8 cellular contexts compared by ENCODE assay signal in genomic region chr6:146857180-146857959, GRCh38.
DNase-seq lines count a peak whose midpoint lies in the region; ATAC-seq and TF ChIP-seq lines count a peak whose summit lies in the region.

No MANE protein-coding gene starts in this region.

- no peaks in the 10 kb centered on the region for H3K79me2 ChIP-seq in fibroblast of lung (ENCODE audit: control insufficient read depth, insufficient read depth, low read length)

- H3K9ac ChIP-seq in fibroblast of lung (ENCODE audit: insufficient read depth, low read length) = peak overlapping the region; percentile 60

- H3K27ac Mint-ChIP-seq in naive B cell = peak overlapping the region in 1 of 6 donors; percentile 22
- peak overlapping the region; percentile 43 for H3K27ac Mint-ChIP-seq in stimulated activated effector memory CD8-positive, alpha-beta T cell treated with anti-CD3 and anti-CD28 coated beads, Interleukin-12 subunit alpha, Interleukin-12 subunit beta, amount 100 ng/mL, for 72 hours

- no peaks in the 10 kb centered on the region for H3K27me3 ChIP-seq in fibroblast of lung (ENCODE audit: control insufficient read depth, insufficient read depth, low read length)

- H3K27ac ChIP-seq in fibroblast of lung (ENCODE audit: insufficient read depth, low read length) = peak overlapping the region; percentile 85

- DNase-seq in DMS79 (lab: John Stamatoyannopoulos, UW) (peak; percentile 21), OCI-M2 (lab: John Stamatoyannopoulos, UW; ENCODE audit: unreplicated experiment) (peak; percentile 64), fibroblast of lung (ENCODE audit: low read depth in 2 of 2) (peak; percentile 89 to 95), naive B cell (peak; percentile 39)
- DNase-seq in activated T-cell treated with anti-CD3 and anti-CD28 coated beads, Interleukin-2, amount 50 U/mL, for 48 hours = peak; percentile 81 to 83
- peak; percentile 72 to 84 for DNase-seq in stimulated activated effector memory CD8-positive, alpha-beta T cell treated with anti-CD3 and anti-CD28 coated beads, Interleukin-12 subunit alpha, Interleukin-12 subunit beta, amount 100 ng/mL, for 72 hours (ENCODE audit: low spot score in 2 of 2)

- peak overlapping the region in 3 of 8 donors; percentile 14 to 65 (median 21) for H3K4me3 Mint-ChIP-seq in naive B cell
- peak overlapping the region; percentile 38 for H3K4me3 Mint-ChIP-seq in stimulated activated effector memory CD8-positive, alpha-beta T cell treated with anti-CD3 and anti-CD28 coated beads, Interleukin-12 subunit alpha, Interleukin-12 subunit beta, amount 100 ng/mL, for 72 hours

- H2AFZ ChIP-seq in fibroblast of lung (ENCODE audit: low read length) = peak overlapping the region; percentile 90

- H3K27me3 Mint-ChIP-seq in naive B cell = peaks cover 0 to 10% (median 0%) of the 10 kb centered on the region in 3 donors

- no peaks in the 10 kb centered on the region for H3K36me3 Mint-ChIP-seq in naive B cell
- H3K36me3 Mint-ChIP-seq in stimulated activated effector memory CD8-positive, alpha-beta T cell treated with anti-CD3 and anti-CD28 coated beads, Interleukin-12 subunit alpha, Interleukin-12 subunit beta, amount 100 ng/mL, for 72 hours = peaks cover 8% of the 10 kb centered on the region

- H3K4me1 ChIP-seq in fibroblast of lung (ENCODE audit: control insufficient read depth, extremely low read depth, insufficient read depth, low read length) = peaks cover 10% of the 10 kb centered on the region

- H3K4me3 ChIP-seq in fibroblast of lung (replicated peaks in 1 of 4; ENCODE audit: control extremely low read depth in 1 of 4, insufficient read depth in 1 of 4, low read depth in 3 of 4, low read length in 4 of 4) = peak overlapping the region in 3 of 4 experiments; percentile 26 to 43 (median 32)

- 0 out of 2 replicates have a peak, but pooled peaks have one; percentile 17 for TF ChIP-seq EP300 in Ishikawa (IDR thresholded peaks at IDR 0.05; ENCODE audit: borderline replicate concordance)

- peak; percentile 88 for TF ChIP-seq CTCF in fibroblast of lung (conservative IDR thresholded peaks at IDR 0.05 in 1 of 2, IDR thresholded peaks at IDR 0.05 in 1 of 2; ENCODE audit: low read depth in 1 of 2, low read length in 2 of 2)

- TF ChIP-seq RAD21 in Ishikawa (IDR thresholded peaks at IDR 0.05; ENCODE audit: low read depth) = peak; percentile 98

- H4K20me1 ChIP-seq in fibroblast of lung (ENCODE audit: control insufficient read depth, extremely low read depth, insufficient read depth, low read length) = no peaks in the 10 kb centered on the region

- H3K4me2 ChIP-seq in fibroblast of lung (ENCODE audit: extremely low read depth, insufficient read depth, low read length) = peak overlapping the region; percentile 89

- H3K9me3 ChIP-seq in fibroblast of lung (ENCODE audit: control insufficient read depth, insufficient read depth, low read depth, low read length) = no peaks in the 10 kb centered on the region

- peaks cover 0 to 4% (median 2%) of the 10 kb centered on the region in 3 donors for H3K4me1 Mint-ChIP-seq in naive B cell
- H3K4me1 Mint-ChIP-seq in stimulated activated effector memory CD8-positive, alpha-beta T cell treated with anti-CD3 and anti-CD28 coated beads, Interleukin-12 subunit alpha, Interleukin-12 subunit beta, amount 100 ng/mL, for 72 hours = peaks cover 32% of the 10 kb centered on the region

- peak; percentile 86 for ATAC-seq in GM21737 (IDR thresholded peaks at IDR 0.05; ENCODE audit: unreplicated experiment)
- peak; percentile 73 to 82 for ATAC-seq in naive B cell (ENCODE audit: low read depth in 2 of 2)
- ATAC-seq in stimulated activated effector memory CD8-positive, alpha-beta T cell treated with anti-CD3 and anti-CD28 coated beads, Interleukin-12 subunit alpha, Interleukin-12 subunit beta, amount 100 ng/mL, for 72 hours = peak; percentile 73

- no peaks in the 10 kb centered on the region for H3K36me3 ChIP-seq in fibroblast of lung (ENCODE audit: control insufficient read depth, insufficient read depth, low read length)

- peaks cover 0 to 8% (median under 1%) of the 10 kb centered on the region in 7 donors for H3K9me3 Mint-ChIP-seq in naive B cell
- H3K9me3 Mint-ChIP-seq in stimulated activated effector memory CD8-positive, alpha-beta T cell treated with anti-CD3 and anti-CD28 coated beads, Interleukin-12 subunit alpha, Interleukin-12 subunit beta, amount 100 ng/mL, for 72 hours = peaks cover 4% of the 10 kb centered on the region

TF ChIP-seq in Ishikawa, 13 proteins besides CTCF, POLR2A, EP300 and RAD21:
- TF ChIP-seq NFIC (IDR thresholded peaks at IDR 0.05) = peak; percentile 27; the same call in 1 of the 2 replicates
- TF ChIP-seq ZBTB7A (IDR thresholded peaks at IDR 0.05; ENCODE audit: low read depth) = no peak
- TF ChIP-seq, protein P1, sequence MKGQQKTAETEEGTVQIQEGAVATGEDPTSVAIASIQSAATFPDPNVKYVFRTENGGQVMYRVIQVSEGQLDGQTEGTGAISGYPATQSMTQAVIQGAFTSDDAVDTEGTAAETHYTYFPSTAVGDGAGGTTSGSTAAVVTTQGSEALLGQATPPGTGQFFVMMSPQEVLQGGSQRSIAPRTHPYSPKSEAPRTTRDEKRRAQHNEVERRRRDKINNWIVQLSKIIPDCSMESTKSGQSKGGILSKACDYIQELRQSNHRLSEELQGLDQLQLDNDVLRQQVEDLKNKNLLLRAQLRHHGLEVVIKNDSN (IDR thresholded peaks at IDR 0.05) = no peak
- TF ChIP-seq TAF1 (IDR thresholded peaks at IDR 0.05; ENCODE audit: low read depth) = no peak
- TF ChIP-seq CREB1 (IDR thresholded peaks at IDR 0.05; ENCODE audit: low read depth) = 0 out of 2 replicates have a peak, but pooled peaks have one; percentile 28
- TF ChIP-seq CEBPB (IDR thresholded peaks at IDR 0.05) = peak; percentile 100
- TF ChIP-seq EGR1 (IDR thresholded peaks at IDR 0.05) = no peak
- peak; percentile 35; the same call in 1 of the 2 replicates for TF ChIP-seq YY1 (IDR thresholded peaks at IDR 0.05; ENCODE audit: low read depth)
- no peak for TF ChIP-seq REST (IDR thresholded peaks at IDR 0.05; ENCODE audit: low read depth)
- TF ChIP-seq FOXM1 (IDR thresholded peaks at IDR 0.05; ENCODE audit: borderline replicate concordance, low read depth) = no peak
- no peak for TF ChIP-seq TEAD4 (IDR thresholded peaks at IDR 0.05)
- TF ChIP-seq, protein P2, sequence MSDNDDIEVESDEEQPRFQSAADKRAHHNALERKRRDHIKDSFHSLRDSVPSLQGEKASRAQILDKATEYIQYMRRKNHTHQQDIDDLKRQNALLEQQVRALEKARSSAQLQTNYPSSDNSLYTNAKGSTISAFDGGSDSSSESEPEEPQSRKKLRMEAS (IDR thresholded peaks at IDR 0.05) = 0 out of 2 replicates have a peak, but pooled peaks have one; percentile 25
- TF ChIP-seq TCF12 (IDR thresholded peaks at IDR 0.05; ENCODE audit: low read depth) = no peak

Comparison
In these comparisons a context has a peak if more than half of its experiments do, and no peak if none do; other contexts are left out.
1. Peak in every context shown above with its lines: DNase-seq, ATAC-seq, H3K4me3 ChIP-seq and H3K27ac ChIP-seq.
2. DNase-seq: peak in every context shown above with its lines; median percentile 92 in fibroblast of lung; 82 in activated T-cell treated with anti-CD3 and anti-CD28 coated beads, Interleukin-2, amount 50 U/mL, for 48 hours; 78 in stimulated activated effector memory CD8-positive, alpha-beta T cell treated with anti-CD3 and anti-CD28 coated beads, Interleukin-12 subunit alpha, Interleukin-12 subunit beta, amount 100 ng/mL, for 72 hours; 64 in OCI-M2; 39 in naive B cell; 21 in DMS79.